ENCODE assay signal across 1 cellular context in genomic region chr17:27458524-27458908, GRCh38.
TF ChIP-seq lines count a peak whose summit lies in the region.

No MANE protein-coding gene starts in this region.

TF ChIP-seq in HepG2, 621 proteins besides CTCF, POLR2A, EP300 and RAD21 (continued from another document and continues in another):
- TF ChIP-seq MTF2 (CRISPR knock-in tag; IDR thresholded peaks at IDR 0.05; ENCODE audit: borderline replicate concordance) (no peak), ZNF33B (CRISPR knock-in tag; IDR thresholded peaks at IDR 0.05) (no peak), HOXA3 (CRISPR knock-in tag; IDR thresholded peaks at IDR 0.05) (no peak), ZNF350 (CRISPR knock-in tag; IDR thresholded peaks at IDR 0.05; ENCODE audit: borderline replicate concordance, low read depth) (no peak), HDAC1 (CRISPR knock-in tag; IDR thresholded peaks at IDR 0.05) (0 out of 2 replicates have a peak, but pooled peaks have one; percentile 17), MTA1 (CRISPR knock-in tag; IDR thresholded peaks at IDR 0.05; ENCODE audit: borderline replicate concordance) (no peak; the same call in 1 of the 2 replicates), ZNF687 (CRISPR knock-in tag; IDR thresholded peaks at IDR 0.05) (peak; percentile 0; the same call in 1 of the 2 replicates), NFYB (CRISPR knock-in tag; IDR thresholded peaks at IDR 0.05) (no peak), BCL3 (CRISPR knock-in tag; IDR thresholded peaks at IDR 0.05) (no peak), ZNF432 (CRISPR knock-in tag; IDR thresholded peaks at IDR 0.05; ENCODE audit: borderline replicate concordance) (no peak), ETV6 (CRISPR knock-in tag; conservative IDR thresholded peaks at IDR 0.05) (no peak), MLX (CRISPR knock-in tag; IDR thresholded peaks at IDR 0.05) (no peak), ZFY (CRISPR knock-in tag; IDR thresholded peaks at IDR 0.05) (no peak), SOX6 (IDR thresholded peaks at IDR 0.05) (no peak), SOX6 (CRISPR knock-in tag; IDR thresholded peaks at IDR 0.05) (peak; percentile 29; the same call in 1 of the 2 replicates), ZNF607 (CRISPR knock-in tag; IDR thresholded peaks at IDR 0.05; ENCODE audit: borderline replicate concordance) (no peak), ZNF335 (CRISPR knock-in tag; IDR thresholded peaks at IDR 0.05) (no peak), U2AF1 (optimal IDR thresholded peaks at IDR 0.05; ENCODE audit: low read depth, low read length) (no peak), KDM5B (CRISPR knock-in tag; IDR thresholded peaks at IDR 0.05; ENCODE audit: borderline replicate concordance) (no peak), ZNF354B (CRISPR knock-in tag; IDR thresholded peaks at IDR 0.05) (no peak), ZBTB4 (CRISPR knock-in tag; IDR thresholded peaks at IDR 0.05; ENCODE audit: borderline replicate concordance) (no peak), DMTF1 (CRISPR knock-in tag; IDR thresholded peaks at IDR 0.05) (no peak), MXD3 (CRISPR knock-in tag; IDR thresholded peaks at IDR 0.05) (no peak), GABPA (IDR thresholded peaks at IDR 0.05; ENCODE audit: low read depth, low read length) (no peak), GABPA (CRISPR knock-in tag; IDR thresholded peaks at IDR 0.05; ENCODE audit: low read depth) (peak; percentile 0; the same call in 1 of the 2 replicates), DZIP1 (CRISPR knock-in tag; IDR thresholded peaks at IDR 0.05) (no peak), ZNF773 (CRISPR knock-in tag; IDR thresholded peaks at IDR 0.05; ENCODE audit: borderline replicate concordance) (no peak), GABPB1 (CRISPR knock-in tag; IDR thresholded peaks at IDR 0.05) (peak; percentile 9; the same call in 1 of the 2 replicates), ZNF343 (CRISPR knock-in tag; IDR thresholded peaks at IDR 0.05) (no peak), ZNF44 (CRISPR knock-in tag; IDR thresholded peaks at IDR 0.05) (no peak), CREB3 (CRISPR knock-in tag; IDR thresholded peaks at IDR 0.05) (no peak), MAFG (CRISPR knock-in tag; IDR thresholded peaks at IDR 0.05) (no peak), ZNF747 (CRISPR knock-in tag; IDR thresholded peaks at IDR 0.05; ENCODE audit: borderline replicate concordance) (0 out of 2 replicates have a peak, but pooled peaks have one; percentile 17), ZNF7 (CRISPR knock-in tag; IDR thresholded peaks at IDR 0.05) (no peak), RORA (CRISPR knock-in tag; IDR thresholded peaks at IDR 0.05) (no peak), ZNF775 (CRISPR knock-in tag; IDR thresholded peaks at IDR 0.05; ENCODE audit: borderline replicate concordance) (no peak), TEAD2 (CRISPR knock-in tag; IDR thresholded peaks at IDR 0.05) (no peak), JUN (CRISPR knock-in tag; IDR thresholded peaks at IDR 0.05) (no peak), PAXIP1 (CRISPR knock-in tag; conservative IDR thresholded peaks at IDR 0.05) (peak; percentile 25; the same call in 1 of the 2 replicates), GLMP (CRISPR knock-in tag; IDR thresholded peaks at IDR 0.05; ENCODE audit: borderline replicate concordance) (no peak), POLR2G (IDR thresholded peaks at IDR 0.05; ENCODE audit: low read depth, low read length) (no peak)
